8 cellular contexts compared by ENCODE assay signal in the genomic region with DNA sequence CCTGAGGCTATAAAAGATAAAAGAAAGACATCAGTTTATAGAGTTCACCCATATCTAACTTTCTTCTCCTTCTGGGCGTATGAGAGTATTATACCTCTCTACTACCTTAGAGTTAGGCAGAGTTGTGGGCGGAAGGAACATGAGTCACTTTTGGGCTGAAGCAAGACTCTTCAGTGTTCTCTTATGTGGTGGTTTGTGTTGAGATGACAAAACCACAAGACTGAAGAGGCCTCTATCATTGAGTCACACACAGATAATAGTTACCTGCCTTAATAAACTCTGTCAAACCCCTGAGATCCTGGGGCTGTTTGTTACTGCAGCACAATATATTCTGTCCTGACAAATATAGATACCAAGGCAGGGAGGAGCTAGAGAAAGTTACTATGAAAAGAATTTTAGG.
DNase-seq lines count a peak whose midpoint lies in the region; ATAC-seq lines count a peak whose summit lies in the region.

No MANE protein-coding gene starts in this region.

- peak; percentile 56 for DNase-seq in NK-92 treated with Interleukin-12 subunit alpha and Interleukin-12 subunit beta, amount 100 ng/mL, for 24 hours (lab: John Stamatoyannopoulos, UW)
- no peak for DNase-seq in NK-92 (lab: John Stamatoyannopoulos, UW; ENCODE audit: unreplicated experiment)
- DNase-seq in activated CD4-positive, alpha-beta T cell treated with anti-CD3 and anti-CD28 coated beads for 48 hours: peak; percentile 72
- DNase-seq in myocyte (ENCODE audit: low read depth): peak; percentile 29
- no peak for DNase-seq in SHP77 treated with DMSO at 0.1 percent for 48 hours (lab: John Stamatoyannopoulos, UW)
- no peak for DNase-seq in DMS79 (lab: John Stamatoyannopoulos, UW)
- DNase-seq in hippocampal formation (lab: John Stamatoyannopoulos, UW): no peak

- ATAC-seq in HG03097 (IDR thresholded peaks at IDR 0.05; ENCODE audit: low FRiP score, unreplicated experiment): peak; percentile 70

Comparison
In these comparisons a context has a peak if more than half of its experiments do, and no peak if none do; other contexts are left out.
1. DNase-seq: peak in NK-92 treated with Interleukin-12 subunit alpha and Interleukin-12 subunit beta, amount 100 ng/mL, for 24 hours (single experiment), activated CD4-positive, alpha-beta T cell treated with anti-CD3 and anti-CD28 coated beads for 48 hours (single experiment) and myocyte (single experiment); none in NK-92 (single experiment), SHP77 treated with DMSO at 0.1 percent for 48 hours (single experiment), DMS79 (single experiment) and hippocampal formation (0 of 2).